In genomic region chr2:76298022-76298421, GRCh38 we compare ENCODE assay signal across 29 cellular contexts.
"Had no signal": no experiment of that assay in that cellular context is flagged by ENCODE, and none has a peak within 500 bp of the region (broad histone marks: within the 10 kb centered on the region; RNA-seq: fewer than 3 reads in every experiment).

No MANE protein-coding gene starts in this region.

- H3K27ac Mint-ChIP-seq: activated CD4-positive, alpha-beta memory T cell treated with anti-CD3 and anti-CD28 coated beads for 36 hours; activated CD4-positive, alpha-beta T cell treated with anti-CD3 and anti-CD28 coated beads for 36 hours; activated CD4-positive, alpha-beta T cell treated with anti-CD3 and anti-CD28 coated beads, Interleukin-2, amount 10 ng/mL, durations not matched to agents 24 days and 14 days; activated naive CD4-positive, alpha-beta T cell treated with anti-CD3 and anti-CD28 coated beads, Interleukin-2, amount 50 U/mL, for 24 hours; activated naive CD8-positive, alpha-beta T cell treated with anti-CD3 and anti-CD28 coated beads for 36 hours; activated naive CD8-positive, alpha-beta T cell treated with anti-CD3 and anti-CD28 coated beads, Interleukin-2, amount 50 U/mL, for 24 hours; activated T-cell treated with anti-CD3 and anti-CD28 coated beads, Interleukin-2, amount 50 U/mL, for 24 hours; activated T-cell treated with anti-CD3 and anti-CD28 coated beads, Interleukin-2, amount 50 U/mL, for 72 hours; T-helper 17 cell had no signal

- H3K36me3 ChIP-seq: adrenal gland, cardiac muscle cell, colonic mucosa, gastroesophageal sphincter, heart right ventricle had no signal

- H3K4me1 Mint-ChIP-seq: activated CD4-positive, alpha-beta T cell treated with anti-CD3 and anti-CD28 coated beads for 36 hours; activated CD4-positive, alpha-beta T cell treated with anti-CD3 and anti-CD28 coated beads, Interleukin-2, amount 10 ng/mL, durations not matched to agents 24 days and 14 days; activated naive CD4-positive, alpha-beta T cell treated with anti-CD3 and anti-CD28 coated beads, Interleukin-2, amount 50 U/mL, for 24 hours; activated naive CD8-positive, alpha-beta T cell treated with anti-CD3 and anti-CD28 coated beads for 36 hours; activated naive CD8-positive, alpha-beta T cell treated with anti-CD3 and anti-CD28 coated beads, Interleukin-2, amount 50 U/mL, for 24 hours; T-helper 17 cell had no signal

- H3K36me3 Mint-ChIP-seq: activated CD4-positive, alpha-beta memory T cell treated with anti-CD3 and anti-CD28 coated beads for 36 hours; activated naive CD4-positive, alpha-beta T cell treated with anti-CD3 and anti-CD28 coated beads, Interleukin-2, amount 50 U/mL, for 24 hours; activated naive CD8-positive, alpha-beta T cell treated with anti-CD3 and anti-CD28 coated beads for 36 hours had no signal

- H3K27me3 Mint-ChIP-seq: activated CD4-positive, alpha-beta memory T cell treated with anti-CD3 and anti-CD28 coated beads for 36 hours; activated CD4-positive, alpha-beta T cell treated with anti-CD3 and anti-CD28 coated beads for 36 hours; activated CD4-positive, alpha-beta T cell treated with anti-CD3 and anti-CD28 coated beads, Interleukin-2, amount 10 ng/mL, durations not matched to agents 24 days and 14 days; activated naive CD4-positive, alpha-beta T cell treated with anti-CD3 and anti-CD28 coated beads, Interleukin-2, amount 50 U/mL, for 24 hours; activated naive CD8-positive, alpha-beta T cell treated with anti-CD3 and anti-CD28 coated beads for 36 hours; activated naive CD8-positive, alpha-beta T cell treated with anti-CD3 and anti-CD28 coated beads, Interleukin-2, amount 50 U/mL, for 24 hours; activated T-cell treated with anti-CD3 and anti-CD28 coated beads, Interleukin-2, amount 50 U/mL, for 24 hours; T-helper 17 cell had no signal

- H3K9me3 Mint-ChIP-seq: activated CD4-positive, alpha-beta T cell treated with anti-CD3 and anti-CD28 coated beads, Interleukin-2, amount 10 ng/mL, durations not matched to agents 24 days and 14 days; activated naive CD4-positive, alpha-beta T cell treated with anti-CD3 and anti-CD28 coated beads, Interleukin-2, amount 50 U/mL, for 24 hours; activated naive CD8-positive, alpha-beta T cell treated with anti-CD3 and anti-CD28 coated beads for 36 hours; activated naive CD8-positive, alpha-beta T cell treated with anti-CD3 and anti-CD28 coated beads, Interleukin-2, amount 50 U/mL, for 24 hours had no signal

- H3K9me3 ChIP-seq: adrenal gland, body of pancreas, colonic mucosa, gastroesophageal sphincter, heart right ventricle had no signal

- H3K4me3 Mint-ChIP-seq: activated CD4-positive, alpha-beta memory T cell treated with anti-CD3 and anti-CD28 coated beads for 36 hours; activated CD4-positive, alpha-beta T cell treated with anti-CD3 and anti-CD28 coated beads for 36 hours; activated CD4-positive, alpha-beta T cell treated with anti-CD3 and anti-CD28 coated beads, Interleukin-2, amount 10 ng/mL, durations not matched to agents 24 days and 14 days; activated naive CD4-positive, alpha-beta T cell treated with anti-CD3 and anti-CD28 coated beads, Interleukin-2, amount 50 U/mL, for 24 hours; activated naive CD8-positive, alpha-beta T cell treated with anti-CD3 and anti-CD28 coated beads for 36 hours; activated naive CD8-positive, alpha-beta T cell treated with anti-CD3 and anti-CD28 coated beads, Interleukin-2, amount 50 U/mL, for 24 hours; activated T-cell treated with anti-CD3 and anti-CD28 coated beads, Interleukin-2, amount 50 U/mL, for 24 hours; activated T-cell treated with anti-CD3 and anti-CD28 coated beads, Interleukin-2, amount 50 U/mL, for 72 hours; T-helper 17 cell had no signal

- H3K4me1 ChIP-seq: adrenal gland, body of pancreas, colonic mucosa, gastroesophageal sphincter, heart right ventricle had no signal

- DNase-seq: activated CD4-positive, alpha-beta memory T cell treated with anti-CD3 and anti-CD28 coated beads for 36 hours; activated CD4-positive, alpha-beta T cell treated with anti-CD3 and anti-CD28 coated beads for 36 hours; activated CD4-positive, alpha-beta T cell treated with anti-CD3 and anti-CD28 coated beads, Interleukin-2, amount 10 ng/mL, durations not matched to agents 24 days and 14 days; activated CD4-positive, CD25-positive, alpha-beta regulatory T cell; activated CD4-positive, CD25-positive, alpha-beta regulatory T cell treated with anti-CD3 and anti-CD28 coated beads, Interleukin-2, amount 50 U/mL, for 72 hours; activated CD8-positive, alpha-beta memory T cell treated with anti-CD3 and anti-CD28 coated beads, Interleukin-2, amount 50 U/mL, for 48 hours; activated gamma-delta T cell; activated naive CD4-positive, alpha-beta T cell; activated naive CD8-positive, alpha-beta T cell treated with anti-CD3 and anti-CD28 coated beads for 36 hours; activated naive CD8-positive, alpha-beta T cell treated with anti-CD3 and anti-CD28 coated beads, Interleukin-2, amount 50 U/mL, for 24 hours; activated T-cell treated with anti-CD3 and anti-CD28 coated beads for 4 hours; activated T-cell treated with anti-CD3 and anti-CD28 coated beads, Interleukin-2, amount 50 U/mL, for 24 hours; activated T-cell treated with anti-CD3 and anti-CD28 coated beads, Interleukin-2, amount 50 U/mL, for 72 hours; adrenal gland; amygdala; aorta; body of pancreas; central memory CD4-positive, alpha-beta T cell; cerebellar nuclear complex; colonic mucosa; effector CD8-positive, alpha-beta T cell; foreskin melanocyte; heart right ventricle; T-helper 1 cell; T-helper 17 cell had no signal

- ATAC-seq: activated CD4-positive, alpha-beta T cell treated with anti-CD3 and anti-CD28 coated beads for 36 hours; activated naive CD8-positive, alpha-beta T cell treated with anti-CD3 and anti-CD28 coated beads, Interleukin-2, amount 50 U/mL, for 24 hours; activated T-cell treated with anti-CD3 and anti-CD28 coated beads, Interleukin-2, amount 50 U/mL, for 72 hours; body of pancreas; esophagus mucosa; gastroesophageal sphincter; heart right ventricle; T-helper 17 cell had no signal

- H3K27ac ChIP-seq: adrenal gland, body of pancreas, cardiac muscle cell, colonic mucosa, gastroesophageal sphincter, heart right ventricle had no signal

- H3K4me3 ChIP-seq: adrenal gland, body of pancreas, cardiac muscle cell, colonic mucosa, gastroesophageal sphincter, heart right ventricle had no signal

- H3K27me3 ChIP-seq: adrenal gland, body of pancreas, cardiac muscle cell, colonic mucosa, gastroesophageal sphincter, heart right ventricle had no signal
